Comparison of ENCODE assay signal across 2 cellular contexts in the genomic region with DNA sequence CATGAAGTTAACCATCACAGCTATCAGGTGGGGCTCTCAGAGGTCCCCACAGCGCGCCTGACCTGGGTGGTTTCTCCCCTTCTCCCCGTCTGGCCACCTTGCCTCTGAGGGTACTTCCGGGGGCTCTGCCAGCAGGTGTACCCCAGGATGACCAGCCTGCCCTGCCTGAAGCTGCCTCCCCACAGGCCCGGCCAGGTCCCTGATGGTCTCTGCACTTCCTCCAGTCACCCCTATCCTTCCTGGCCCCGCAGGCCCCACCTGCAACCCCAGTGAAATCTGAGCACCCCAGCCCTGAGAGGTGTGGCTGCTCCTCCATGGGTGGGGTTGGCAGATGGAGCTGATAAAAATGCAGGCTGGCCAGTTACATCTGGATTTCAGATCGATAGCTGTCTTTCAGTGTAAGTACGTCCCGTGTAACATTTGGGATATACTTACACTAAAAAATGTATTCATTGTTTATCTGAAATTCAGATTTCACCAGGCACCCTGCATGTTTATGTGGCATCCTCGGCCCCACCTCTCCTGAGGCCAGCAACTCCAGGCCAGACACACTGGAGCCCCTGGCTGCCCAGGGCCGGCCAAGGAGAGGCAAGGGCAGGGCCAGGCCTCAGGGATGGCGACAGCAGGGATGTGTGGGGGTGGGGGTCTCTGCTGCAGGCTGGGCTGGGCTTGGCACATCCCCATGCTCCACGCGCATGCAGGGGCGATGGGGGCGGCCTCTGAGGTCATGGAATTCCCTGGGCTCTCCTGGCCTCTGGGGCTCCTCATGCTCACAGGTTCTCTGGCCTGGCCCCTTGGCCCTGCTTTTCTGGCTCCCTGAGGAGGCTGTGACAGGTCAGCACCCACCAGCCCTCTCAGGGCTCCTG.
TF ChIP-seq lines count a peak whose summit lies in the region.

No MANE protein-coding gene starts in this region.

TF ChIP-seq in GM23338, 12 proteins besides CTCF, POLR2A, EP300 and RAD21:
- TF ChIP-seq ZNF114 (CRISPR knock-in tag; IDR thresholded peaks at IDR 0.05) (no peak), CREB1 (CRISPR knock-in tag; IDR thresholded peaks at IDR 0.05; ENCODE audit: low read depth) (no peak), ZNF331 (CRISPR knock-in tag; IDR thresholded peaks at IDR 0.05; ENCODE audit: low read depth) (no peak), POLR2AphosphoS5 (IDR thresholded peaks at IDR 0.05; ENCODE audit: low read depth) (no peak), JUNB (IDR thresholded peaks at IDR 0.05; ENCODE audit: unreplicated experiment) (no peak), EZH2phosphoT487 (IDR thresholded peaks at IDR 0.05; ENCODE audit: unreplicated experiment) (no peak), STAT1 (IDR thresholded peaks at IDR 0.05; ENCODE audit: unreplicated experiment) (no peak), EZH2 (IDR thresholded peaks at IDR 0.05; ENCODE audit: low read depth, unreplicated experiment) (no peak)
- TF ChIP-seq, protein P1, sequence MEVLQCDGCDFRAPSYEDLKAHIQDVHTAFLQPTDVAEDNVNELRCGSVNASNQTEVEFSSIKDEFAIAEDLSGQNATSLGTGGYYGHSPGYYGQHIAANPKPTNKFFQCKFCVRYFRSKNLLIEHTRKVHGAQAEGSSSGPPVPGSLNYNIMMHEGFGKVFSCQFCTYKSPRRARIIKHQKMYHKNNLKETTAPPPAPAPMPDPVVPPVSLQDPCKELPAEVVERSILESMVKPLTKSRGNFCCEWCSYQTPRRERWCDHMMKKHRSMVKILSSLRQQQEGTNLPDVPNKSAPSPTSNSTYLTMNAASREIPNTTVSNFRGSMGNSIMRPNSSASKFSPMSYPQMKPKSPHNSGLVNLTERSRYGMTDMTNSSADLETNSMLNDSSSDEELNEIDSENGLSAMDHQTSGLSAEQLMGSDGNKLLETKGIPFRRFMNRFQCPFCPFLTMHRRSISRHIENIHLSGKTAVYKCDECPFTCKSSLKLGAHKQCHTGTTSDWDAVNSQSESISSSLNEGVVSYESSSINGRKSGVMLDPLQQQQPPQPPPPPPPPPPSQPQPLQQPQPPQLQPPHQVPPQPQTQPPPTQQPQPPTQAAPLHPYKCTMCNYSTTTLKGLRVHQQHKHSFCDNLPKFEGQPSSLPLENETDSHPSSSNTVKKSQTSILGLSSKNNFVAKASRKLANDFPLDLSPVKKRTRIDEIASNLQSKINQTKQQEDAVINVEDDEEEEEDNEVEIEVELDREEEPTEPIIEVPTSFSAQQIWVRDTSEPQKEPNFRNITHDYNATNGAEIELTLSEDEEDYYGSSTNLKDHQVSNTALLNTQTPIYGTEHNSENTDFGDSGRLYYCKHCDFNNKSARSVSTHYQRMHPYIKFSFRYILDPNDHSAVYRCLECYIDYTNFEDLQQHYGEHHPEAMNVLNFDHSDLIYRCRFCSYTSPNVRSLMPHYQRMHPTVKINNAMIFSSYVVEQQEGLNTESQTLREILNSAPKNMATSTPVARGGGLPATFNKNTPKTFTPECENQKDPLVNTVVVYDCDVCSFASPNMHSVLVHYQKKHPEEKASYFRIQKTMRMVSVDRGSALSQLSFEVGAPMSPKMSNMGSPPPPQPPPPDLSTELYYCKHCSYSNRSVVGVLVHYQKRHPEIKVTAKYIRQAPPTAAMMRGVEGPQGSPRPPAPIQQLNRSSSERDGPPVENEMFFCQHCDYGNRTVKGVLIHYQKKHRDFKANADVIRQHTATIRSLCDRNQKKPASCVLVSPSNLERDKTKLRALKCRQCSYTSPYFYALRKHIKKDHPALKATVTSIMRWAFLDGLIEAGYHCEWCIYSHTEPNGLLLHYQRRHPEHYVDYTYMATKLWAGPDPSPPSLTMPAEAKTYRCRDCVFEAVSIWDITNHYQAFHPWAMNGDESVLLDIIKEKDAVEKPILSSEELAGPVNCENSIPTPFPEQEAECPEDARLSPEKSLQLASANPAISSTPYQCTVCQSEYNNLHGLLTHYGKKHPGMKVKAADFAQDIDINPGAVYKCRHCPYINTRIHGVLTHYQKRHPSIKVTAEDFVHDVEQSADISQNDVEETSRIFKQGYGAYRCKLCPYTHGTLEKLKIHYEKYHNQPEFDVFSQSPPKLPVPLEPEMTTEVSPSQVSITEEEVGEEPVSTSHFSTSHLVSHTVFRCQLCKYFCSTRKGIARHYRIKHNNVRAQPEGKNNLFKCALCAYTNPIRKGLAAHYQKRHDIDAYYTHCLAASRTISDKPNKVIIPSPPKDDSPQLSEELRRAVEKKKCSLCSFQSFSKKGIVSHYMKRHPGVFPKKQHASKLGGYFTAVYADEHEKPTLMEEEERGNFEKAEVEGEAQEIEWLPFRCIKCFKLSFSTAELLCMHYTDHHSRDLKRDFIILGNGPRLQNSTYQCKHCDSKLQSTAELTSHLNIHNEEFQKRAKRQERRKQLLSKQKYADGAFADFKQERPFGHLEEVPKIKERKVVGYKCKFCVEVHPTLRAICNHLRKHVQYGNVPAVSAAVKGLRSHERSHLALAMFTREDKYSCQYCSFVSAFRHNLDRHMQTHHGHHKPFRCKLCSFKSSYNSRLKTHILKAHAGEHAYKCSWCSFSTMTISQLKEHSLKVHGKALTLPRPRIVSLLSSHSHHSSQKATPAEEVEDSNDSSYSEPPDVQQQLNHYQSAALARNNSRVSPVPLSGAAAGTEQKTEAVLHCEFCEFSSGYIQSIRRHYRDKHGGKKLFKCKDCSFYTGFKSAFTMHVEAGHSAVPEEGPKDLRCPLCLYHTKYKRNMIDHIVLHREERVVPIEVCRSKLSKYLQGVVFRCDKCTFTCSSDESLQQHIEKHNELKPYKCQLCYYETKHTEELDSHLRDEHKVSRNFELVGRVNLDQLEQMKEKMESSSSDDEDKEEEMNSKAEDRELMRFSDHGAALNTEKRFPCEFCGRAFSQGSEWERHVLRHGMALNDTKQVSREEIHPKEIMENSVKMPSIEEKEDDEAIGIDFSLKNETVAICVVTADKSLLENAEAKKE (CRISPR knock-in tag; IDR thresholded peaks at IDR 0.05) = no peak
- TF ChIP-seq, protein P2, sequence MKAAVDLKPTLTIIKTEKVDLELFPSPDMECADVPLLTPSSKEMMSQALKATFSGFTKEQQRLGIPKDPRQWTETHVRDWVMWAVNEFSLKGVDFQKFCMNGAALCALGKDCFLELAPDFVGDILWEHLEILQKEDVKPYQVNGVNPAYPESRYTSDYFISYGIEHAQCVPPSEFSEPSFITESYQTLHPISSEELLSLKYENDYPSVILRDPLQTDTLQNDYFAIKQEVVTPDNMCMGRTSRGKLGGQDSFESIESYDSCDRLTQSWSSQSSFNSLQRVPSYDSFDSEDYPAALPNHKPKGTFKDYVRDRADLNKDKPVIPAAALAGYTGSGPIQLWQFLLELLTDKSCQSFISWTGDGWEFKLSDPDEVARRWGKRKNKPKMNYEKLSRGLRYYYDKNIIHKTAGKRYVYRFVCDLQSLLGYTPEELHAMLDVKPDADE (IDR thresholded peaks at IDR 0.05) = no peak

TF ChIP-seq in HepG2, 621 proteins besides CTCF, POLR2A, EP300 and RAD21 (continues in another document):
- TF ChIP-seq ZNF563 (CRISPR knock-in tag; IDR thresholded peaks at IDR 0.05) (0 out of 2 replicates have a peak, but pooled peaks have one; percentile 25), ZNF746 (CRISPR knock-in tag; IDR thresholded peaks at IDR 0.05) (0 out of 2 replicates have a peak, but pooled peaks have one; percentile 29), TRIM24 (CRISPR knock-in tag; IDR thresholded peaks at IDR 0.05) (0 out of 2 replicates have a peak, but pooled peaks have one; percentile 29), GABPA (IDR thresholded peaks at IDR 0.05; ENCODE audit: low read depth, low read length) (no peak), GABPA (CRISPR knock-in tag; IDR thresholded peaks at IDR 0.05; ENCODE audit: low read depth) (peak; percentile 35; the same call in 1 of the 2 replicates), AGO1 (IDR thresholded peaks at IDR 0.05; ENCODE audit: low read depth, low read length, poor library complexity, severe bottlenecking) (peak; percentile 26), POLR2AphosphoS5 (IDR thresholded peaks at IDR 0.05; ENCODE audit: low read depth, low read length) (no peak), ZFX (CRISPR knock-in tag; IDR thresholded peaks at IDR 0.05; ENCODE audit: low read depth) (peak; percentile 34; the same call in 1 of the 2 replicates), ZNF329 (CRISPR knock-in tag; IDR thresholded peaks at IDR 0.05; ENCODE audit: low read depth) (peak; percentile 69; the same call in 1 of the 2 replicates), ZNF225 (CRISPR knock-in tag; IDR thresholded peaks at IDR 0.05) (0 out of 2 replicates have a peak, but pooled peaks have one; percentile 27), JUND (CRISPR knock-in tag; IDR thresholded peaks at IDR 0.05) (no peak), RARA (CRISPR knock-in tag; IDR thresholded peaks at IDR 0.05) (0 out of 2 replicates have a peak, but pooled peaks have one; percentile 8)
- TF ChIP-seq, protein P3, sequence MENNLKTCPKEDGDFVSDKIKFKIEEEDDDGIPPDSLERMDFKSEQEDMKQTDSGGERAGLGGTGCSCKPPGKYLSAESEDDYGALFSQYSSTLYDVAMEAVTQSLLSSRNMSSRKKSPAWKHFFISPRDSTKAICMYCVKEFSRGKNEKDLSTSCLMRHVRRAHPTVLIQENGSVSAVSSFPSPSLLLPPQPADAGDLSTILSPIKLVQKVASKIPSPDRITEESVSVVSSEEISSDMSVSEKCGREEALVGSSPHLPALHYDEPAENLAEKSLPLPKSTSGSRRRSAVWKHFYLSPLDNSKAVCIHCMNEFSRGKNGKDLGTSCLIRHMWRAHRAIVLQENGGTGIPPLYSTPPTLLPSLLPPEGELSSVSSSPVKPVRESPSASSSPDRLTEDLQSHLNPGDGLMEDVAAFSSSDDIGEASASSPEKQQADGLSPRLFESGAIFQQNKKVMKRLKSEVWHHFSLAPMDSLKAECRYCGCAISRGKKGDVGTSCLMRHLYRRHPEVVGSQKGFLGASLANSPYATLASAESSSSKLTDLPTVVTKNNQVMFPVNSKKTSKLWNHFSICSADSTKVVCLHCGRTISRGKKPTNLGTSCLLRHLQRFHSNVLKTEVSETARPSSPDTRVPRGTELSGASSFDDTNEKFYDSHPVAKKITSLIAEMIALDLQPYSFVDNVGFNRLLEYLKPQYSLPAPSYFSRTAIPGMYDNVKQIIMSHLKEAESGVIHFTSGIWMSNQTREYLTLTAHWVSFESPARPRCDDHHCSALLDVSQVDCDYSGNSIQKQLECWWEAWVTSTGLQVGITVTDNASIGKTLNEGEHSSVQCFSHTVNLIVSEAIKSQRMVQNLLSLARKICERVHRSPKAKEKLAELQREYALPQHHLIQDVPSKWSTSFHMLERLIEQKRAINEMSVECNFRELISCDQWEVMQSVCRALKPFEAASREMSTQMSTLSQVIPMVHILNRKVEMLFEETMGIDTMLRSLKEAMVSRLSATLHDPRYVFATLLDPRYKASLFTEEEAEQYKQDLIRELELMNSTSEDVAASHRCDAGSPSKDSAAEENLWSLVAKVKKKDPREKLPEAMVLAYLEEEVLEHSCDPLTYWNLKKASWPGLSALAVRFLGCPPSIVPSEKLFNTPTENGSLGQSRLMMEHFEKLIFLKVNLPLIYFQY (CRISPR knock-in tag; IDR thresholded peaks at IDR 0.05; ENCODE audit: borderline replicate concordance) = no peak
- TF ChIP-seq, protein P4, sequence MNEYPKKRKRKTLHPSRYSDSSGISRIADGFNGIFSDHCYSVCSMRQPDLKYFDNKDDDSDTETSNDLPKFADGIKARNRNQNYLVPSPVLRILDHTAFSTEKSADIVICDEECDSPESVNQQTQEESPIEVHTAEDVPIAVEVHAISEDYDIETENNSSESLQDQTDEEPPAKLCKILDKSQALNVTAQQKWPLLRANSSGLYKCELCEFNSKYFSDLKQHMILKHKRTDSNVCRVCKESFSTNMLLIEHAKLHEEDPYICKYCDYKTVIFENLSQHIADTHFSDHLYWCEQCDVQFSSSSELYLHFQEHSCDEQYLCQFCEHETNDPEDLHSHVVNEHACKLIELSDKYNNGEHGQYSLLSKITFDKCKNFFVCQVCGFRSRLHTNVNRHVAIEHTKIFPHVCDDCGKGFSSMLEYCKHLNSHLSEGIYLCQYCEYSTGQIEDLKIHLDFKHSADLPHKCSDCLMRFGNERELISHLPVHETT (CRISPR knock-in tag; conservative IDR thresholded peaks at IDR 0.05) = no peak
- TF ChIP-seq, protein P5, sequence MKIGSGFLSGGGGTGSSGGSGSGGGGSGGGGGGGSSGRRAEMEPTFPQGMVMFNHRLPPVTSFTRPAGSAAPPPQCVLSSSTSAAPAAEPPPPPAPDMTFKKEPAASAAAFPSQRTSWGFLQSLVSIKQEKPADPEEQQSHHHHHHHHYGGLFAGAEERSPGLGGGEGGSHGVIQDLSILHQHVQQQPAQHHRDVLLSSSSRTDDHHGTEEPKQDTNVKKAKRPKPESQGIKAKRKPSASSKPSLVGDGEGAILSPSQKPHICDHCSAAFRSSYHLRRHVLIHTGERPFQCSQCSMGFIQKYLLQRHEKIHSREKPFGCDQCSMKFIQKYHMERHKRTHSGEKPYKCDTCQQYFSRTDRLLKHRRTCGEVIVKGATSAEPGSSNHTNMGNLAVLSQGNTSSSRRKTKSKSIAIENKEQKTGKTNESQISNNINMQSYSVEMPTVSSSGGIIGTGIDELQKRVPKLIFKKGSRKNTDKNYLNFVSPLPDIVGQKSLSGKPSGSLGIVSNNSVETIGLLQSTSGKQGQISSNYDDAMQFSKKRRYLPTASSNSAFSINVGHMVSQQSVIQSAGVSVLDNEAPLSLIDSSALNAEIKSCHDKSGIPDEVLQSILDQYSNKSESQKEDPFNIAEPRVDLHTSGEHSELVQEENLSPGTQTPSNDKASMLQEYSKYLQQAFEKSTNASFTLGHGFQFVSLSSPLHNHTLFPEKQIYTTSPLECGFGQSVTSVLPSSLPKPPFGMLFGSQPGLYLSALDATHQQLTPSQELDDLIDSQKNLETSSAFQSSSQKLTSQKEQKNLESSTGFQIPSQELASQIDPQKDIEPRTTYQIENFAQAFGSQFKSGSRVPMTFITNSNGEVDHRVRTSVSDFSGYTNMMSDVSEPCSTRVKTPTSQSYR (CRISPR knock-in tag; IDR thresholded peaks at IDR 0.05; ENCODE audit: borderline replicate concordance) = peak; percentile 45; the same call in 1 of the 2 replicates
- TF ChIP-seq, protein P6, sequence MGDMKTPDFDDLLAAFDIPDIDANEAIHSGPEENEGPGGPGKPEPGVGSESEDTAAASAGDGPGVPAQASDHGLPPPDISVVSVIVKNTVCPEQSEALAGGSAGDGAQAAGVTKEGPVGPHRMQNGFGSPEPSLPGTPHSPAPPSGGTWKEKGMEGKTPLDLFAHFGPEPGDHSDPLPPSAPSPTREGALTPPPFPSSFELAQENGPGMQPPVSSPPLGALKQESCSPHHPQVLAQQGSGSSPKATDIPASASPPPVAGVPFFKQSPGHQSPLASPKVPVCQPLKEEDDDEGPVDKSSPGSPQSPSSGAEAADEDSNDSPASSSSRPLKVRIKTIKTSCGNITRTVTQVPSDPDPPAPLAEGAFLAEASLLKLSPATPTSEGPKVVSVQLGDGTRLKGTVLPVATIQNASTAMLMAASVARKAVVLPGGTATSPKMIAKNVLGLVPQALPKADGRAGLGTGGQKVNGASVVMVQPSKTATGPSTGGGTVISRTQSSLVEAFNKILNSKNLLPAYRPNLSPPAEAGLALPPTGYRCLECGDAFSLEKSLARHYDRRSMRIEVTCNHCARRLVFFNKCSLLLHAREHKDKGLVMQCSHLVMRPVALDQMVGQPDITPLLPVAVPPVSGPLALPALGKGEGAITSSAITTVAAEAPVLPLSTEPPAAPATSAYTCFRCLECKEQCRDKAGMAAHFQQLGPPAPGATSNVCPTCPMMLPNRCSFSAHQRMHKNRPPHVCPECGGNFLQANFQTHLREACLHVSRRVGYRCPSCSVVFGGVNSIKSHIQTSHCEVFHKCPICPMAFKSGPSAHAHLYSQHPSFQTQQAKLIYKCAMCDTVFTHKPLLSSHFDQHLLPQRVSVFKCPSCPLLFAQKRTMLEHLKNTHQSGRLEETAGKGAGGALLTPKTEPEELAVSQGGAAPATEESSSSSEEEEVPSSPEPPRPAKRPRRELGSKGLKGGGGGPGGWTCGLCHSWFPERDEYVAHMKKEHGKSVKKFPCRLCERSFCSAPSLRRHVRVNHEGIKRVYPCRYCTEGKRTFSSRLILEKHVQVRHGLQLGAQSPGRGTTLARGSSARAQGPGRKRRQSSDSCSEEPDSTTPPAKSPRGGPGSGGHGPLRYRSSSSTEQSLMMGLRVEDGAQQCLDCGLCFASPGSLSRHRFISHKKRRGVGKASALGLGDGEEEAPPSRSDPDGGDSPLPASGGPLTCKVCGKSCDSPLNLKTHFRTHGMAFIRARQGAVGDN (CRISPR knock-in tag; IDR thresholded peaks at IDR 0.05) = peak; percentile 71
